Comparison of ENCODE assay signal across 1 cellular context in genomic region chr14:99518441-99519346, GRCh38.
TF ChIP-seq lines count a peak whose summit lies in the region.

No MANE protein-coding gene starts in this region.

TF ChIP-seq in SK-N-SH treated with all-trans-retinoic acid at 6 μM for 48 hours, 23 proteins besides CTCF, POLR2A, EP300 and RAD21 (continued from another document):
- TF ChIP-seq PATZ1 (CRISPR knock-in tag; IDR thresholded peaks at IDR 0.05; ENCODE audit: borderline replicate concordance): no peak
